ENCODE assay signal across 16 cellular contexts in the genomic region with DNA sequence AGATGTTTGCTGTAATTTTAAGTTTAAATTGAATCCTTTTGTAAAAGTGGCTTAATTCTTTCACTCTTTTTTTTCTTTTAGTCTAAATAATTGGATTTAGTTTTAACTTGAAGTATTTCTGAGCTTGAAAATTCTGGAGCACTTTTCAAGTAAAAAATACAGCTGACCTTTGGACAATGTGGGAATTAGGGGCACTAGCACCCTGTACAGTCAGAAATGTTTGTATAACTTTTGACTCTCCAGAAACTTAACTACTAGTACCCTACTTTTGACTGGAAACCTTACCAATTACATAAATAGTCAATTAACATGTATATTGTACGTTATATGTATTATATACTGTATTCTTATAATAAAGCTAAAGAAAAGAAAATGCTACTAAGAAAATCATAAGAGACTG.
"Had no signal": no experiment of that assay in that cellular context is flagged by ENCODE, and none has a peak within 500 bp of the region (broad histone marks: within the 10 kb centered on the region; RNA-seq: fewer than 3 reads in every experiment).

No MANE protein-coding gene starts in this region.

- H3K4me3 ChIP-seq: lung, sigmoid colon had no signal

- ATAC-seq: activated CD8-positive, alpha-beta T cell treated with anti-CD3 and anti-CD28 coated beads for 36 hours; natural killer cell; T-cell had no signal

- H3K27me3 Mint-ChIP-seq: activated CD4-positive, alpha-beta T cell treated with anti-CD3 and anti-CD28 coated beads for 36 hours; activated CD8-positive, alpha-beta T cell treated with anti-CD3 and anti-CD28 coated beads for 36 hours; activated naive CD4-positive, alpha-beta T cell treated with anti-CD3 and anti-CD28 coated beads, Interleukin-2, amount 10 ng/mL, durations not matched to agents 7 days and 5 days; stimulated activated naive CD8-positive, alpha-beta T cell treated with anti-CD3 and anti-CD28 coated beads, Interleukin-15, Interleukin-2, amounts not matched to agents 100 ng/mL and 50 ng/mL, for 24 hours; T-cell had no signal

- H3K27me3 ChIP-seq: sigmoid colon had no signal

- H3K36me3 Mint-ChIP-seq: natural killer cell had no signal

- H3K9me3 Mint-ChIP-seq: activated CD8-positive, alpha-beta T cell treated with anti-CD3 and anti-CD28 coated beads for 36 hours; activated naive CD4-positive, alpha-beta T cell treated with anti-CD3 and anti-CD28 coated beads, Interleukin-2, amount 10 ng/mL, durations not matched to agents 7 days and 5 days; activated T-helper 2 cell treated with anti-CD3 and anti-CD28 coated beads, Interferon-gamma antibody, Interleukin-2, Interleukin-4, amounts not matched to agents 10 μg/mL and 5 μg/mL and 100 μg/mL, durations not matched to agents 14 hours and 24 hours and 36 hours; natural killer cell; stimulated activated naive CD8-positive, alpha-beta T cell treated with anti-CD3 and anti-CD28 coated beads, Interleukin-15, Interleukin-2, amounts not matched to agents 100 ng/mL and 50 ng/mL, for 24 hours; T-cell had no signal

- H3K36me3 ChIP-seq: sigmoid colon had no signal

- DNase-seq: activated CD4-positive, alpha-beta T cell treated with anti-CD3 and anti-CD28 coated beads for 36 hours; activated CD8-positive, alpha-beta memory T cell treated with anti-CD3 and anti-CD28 coated beads, Interleukin-2, amount 50 U/mL, for 4 hours; activated CD8-positive, alpha-beta T cell treated with anti-CD3 and anti-CD28 coated beads for 36 hours; activated naive CD4-positive, alpha-beta T cell treated with anti-CD3 and anti-CD28 coated beads, Interleukin-2, amount 10 ng/mL, durations not matched to agents 7 days and 5 days; central memory CD4-positive, alpha-beta T cell; effector memory CD4-positive, alpha-beta T cell; natural killer cell; nucleus accumbens; sigmoid colon; stimulated activated CD4-positive, alpha-beta T cell treated with anti-CD3 and anti-CD28 coated beads, Interleukin-15, amount 100 ng/mL, for 24 hours; stimulated activated CD4-positive, alpha-beta T cell treated with anti-CD3 and anti-CD28 coated beads, Interleukin-4, amount 100 ng/mL, for 24 hours; T-cell; T1000 had no signal

- H3K27ac Mint-ChIP-seq: activated CD4-positive, alpha-beta T cell treated with anti-CD3 and anti-CD28 coated beads for 36 hours; activated naive CD4-positive, alpha-beta T cell treated with anti-CD3 and anti-CD28 coated beads, Interleukin-2, amount 10 ng/mL, durations not matched to agents 7 days and 5 days; activated T-helper 2 cell treated with anti-CD3 and anti-CD28 coated beads, Interferon-gamma antibody, Interleukin-2, Interleukin-4, amounts not matched to agents 10 μg/mL and 5 μg/mL and 100 μg/mL, durations not matched to agents 14 hours and 24 hours and 36 hours; stimulated activated naive CD8-positive, alpha-beta T cell treated with anti-CD3 and anti-CD28 coated beads, Interleukin-15, Interleukin-2, amounts not matched to agents 100 ng/mL and 50 ng/mL, for 24 hours had no signal

- H3K4me3 Mint-ChIP-seq: activated CD4-positive, alpha-beta T cell treated with anti-CD3 and anti-CD28 coated beads for 36 hours; activated CD8-positive, alpha-beta T cell treated with anti-CD3 and anti-CD28 coated beads for 36 hours; activated naive CD4-positive, alpha-beta T cell treated with anti-CD3 and anti-CD28 coated beads, Interleukin-2, amount 10 ng/mL, durations not matched to agents 7 days and 5 days; natural killer cell; stimulated activated naive CD8-positive, alpha-beta T cell treated with anti-CD3 and anti-CD28 coated beads, Interleukin-15, Interleukin-2, amounts not matched to agents 100 ng/mL and 50 ng/mL, for 24 hours; T-cell had no signal

- H3K9me3 ChIP-seq: sigmoid colon had no signal
